In the genomic region with DNA sequence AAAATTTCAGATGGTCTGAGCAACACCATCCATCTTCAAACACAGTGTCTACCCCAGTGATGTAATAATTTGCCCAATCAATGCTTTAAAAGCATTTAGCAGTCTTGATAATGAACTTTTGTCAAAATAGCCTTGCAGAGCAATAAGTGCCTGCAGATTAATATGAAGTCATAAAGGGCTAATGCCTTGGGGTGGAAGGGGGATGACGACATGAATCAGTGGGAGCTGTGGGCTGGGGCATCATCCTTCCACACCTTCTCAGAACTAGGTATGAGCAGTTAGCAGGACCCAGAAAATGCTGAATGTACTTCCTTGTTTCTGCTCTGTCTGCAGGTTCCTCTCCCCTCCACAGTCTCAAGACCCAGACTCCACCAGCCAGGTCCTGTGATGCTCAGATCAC, we compare ENCODE assay signal across 34 cellular contexts.
"Had no signal": no experiment of that assay in that cellular context is flagged by ENCODE, and none has a peak within 500 bp of the region (broad histone marks: within the 10 kb centered on the region; RNA-seq: fewer than 3 reads in every experiment).

No MANE protein-coding gene starts in this region.

- DNase-seq: Kasumi-1, MG63, MM.1S, MV-4-11, NCI-H1048, NCI-H1092, NCI-H1092 treated with DMSO at 0.1 percent for 48 hours, NCI-H1105, NCI-H1105 treated with DMSO at 0.1 percent for 48 hours, NCI-H1417, NCI-H1417 treated with DMSO at 0.1 percent for 48 hours, NCI-H1436, NCI-H1436 treated with DMSO at 0.1 percent for 48 hours, NCI-H146, NCI-H1694, NCI-H1694 treated with DMSO at 0.1 percent for 48 hours, NCI-H187, NCI-H187 treated with DMSO at 0.1 percent for 48 hours, NCI-H1930, NCI-H2029, NCI-H2029 treated with DMSO at 0.1 percent for 48 hours, NCI-H2081, NCI-H2081 treated with DMSO at 0.1 percent for 48 hours, NCI-H2107, NCI-H2171, NCI-H2171 treated with DMSO at 0.1 percent for 48 hours, NCI-H2227 treated with DMSO at 0.1 percent for 48 hours, NCI-H226, NCI-H345, NCI-H446, NCI-H446 treated with DMSO at 0.1 percent for 48 hours, NCI-H510A, NCI-H510A treated with DMSO at 0.1 percent for 48 hours, NCI-H524 had no signal

- H3K36me3 ChIP-seq: MG63 had no signal

- H3K4me3 ChIP-seq: MG63 had no signal

- H3K9me3 ChIP-seq: MG63 had no signal
